8 cellular contexts compared by ENCODE assay signal in genomic region chr11:832529-833113, GRCh38. TPM values are rescaled to one million over a fixed set of nuclear protein-coding genes. Genes with fewer than 3 reads are reported as not detected.
DNase-seq lines count a peak whose midpoint lies in the region; ATAC-seq and TF ChIP-seq lines count a peak whose summit lies in the region.

TSS of gene CD151 (plus strand) at chr11:832952. CDS start at chr11:836070, 3,118 bp downstream.

- peak within 1 kb of the TSS; percentile 72 for H3K4me3 ChIP-seq in choroid plexus epithelial cell (ENCODE audit: low read depth, low read length)

- ATAC-seq in activated CD4-positive, alpha-beta T cell treated with anti-CD3 and anti-CD28 coated beads for 36 hours: peak; percentile 55

- CTCF ChIA-PET in activated CD4-positive, alpha-beta T cell treated with anti-CD3 and anti-CD28 coated beads for 36 hours (lab: Charles Lee): interaction anchor here (1.9 kb wide), 1 partner anchor 16 kb away, joined by 8 read pairs; no protein-coding TSS in a partner anchor

- H3K4me1 Mint-ChIP-seq in activated CD4-positive, alpha-beta T cell treated with anti-CD3 and anti-CD28 coated beads for 36 hours: peaks cover 33% of the 10 kb centered on the region

- no peak for TF ChIP-seq CTCF in choroid plexus epithelial cell (conservative IDR thresholded peaks at IDR 0.05; ENCODE audit: low read depth, low read length)

- H3K27ac Mint-ChIP-seq in activated CD4-positive, alpha-beta T cell treated with anti-CD3 and anti-CD28 coated beads for 36 hours: peak within 1 kb of the TSS; percentile 31

- intact Hi-C loops in activated CD4-positive, alpha-beta T cell treated with anti-CD3 and anti-CD28 coated beads for 36 hours (cut with DNase I, micrococcal nuclease): loop anchor here in 1 of 2 experiments (1.0 to 5.0 kb wide), 2 partner anchors 10 to 430 kb away; partner anchors contain the start of genes POLR2L and TSPAN4
- intact Hi-C loops in T-helper 1 cell treated with Interleukin-12 subunit alpha and Interleukin-12 subunit beta and Interleukin-4 antibody, amounts not matched to agents 30 ng/mL and 1 ng/mL, for 36 hours (cut with micrococcal nuclease): loop anchor here (1.0 kb wide), 1 partner anchor 10 kb away; the partner anchor contains the start of genes POLR2L and TSPAN4

- peak within 1 kb of the TSS; percentile 69 for H3K4me3 Mint-ChIP-seq in activated CD4-positive, alpha-beta T cell treated with anti-CD3 and anti-CD28 coated beads for 36 hours

- peak; percentile 75 for DNase-seq in activated CD4-positive, alpha-beta T cell treated with anti-CD3 and anti-CD28 coated beads for 36 hours
- no peak for DNase-seq in activated CD4-positive, alpha-beta T cell treated with anti-CD3 and anti-CD28 coated beads, Interleukin-2, amount 50 U/mL, for 4 hours
- peak; percentile 62 for DNase-seq in HK-2 (ENCODE audit: unreplicated experiment)
- DNase-seq in choroid plexus epithelial cell (ENCODE audit: low read depth): peak; percentile 52
- peak; percentile 81 for DNase-seq in kidney tubule cell (ENCODE audit: low spot score)
- peak in 2 of 3 experiments; percentile 35 to 42 for DNase-seq in stimulated activated CD4-positive, alpha-beta T cell treated with anti-CD3 and anti-CD28 coated beads, TNF-alpha, amount 100 ng/mL, for 4 hours (ENCODE audit: low read depth in 3 of 3)
- DNase-seq in Ammon's horn (ENCODE audit: low spot score): no peak

- peaks cover 30% of the 10 kb centered on the region for H3K27me3 Mint-ChIP-seq in activated CD4-positive, alpha-beta T cell treated with anti-CD3 and anti-CD28 coated beads for 36 hours

- POLR2A ChIA-PET in activated CD4-positive, alpha-beta T cell treated with anti-CD3 and anti-CD28 coated beads for 36 hours (lab: Charles Lee): interaction anchor here (3.6 kb wide), 1 partner anchor 13 kb away, joined by 17 read pairs; the partner anchor contains the start of gene PNPLA2

- no peaks in the 10 kb centered on the region for H3K36me3 Mint-ChIP-seq in activated CD4-positive, alpha-beta T cell treated with anti-CD3 and anti-CD28 coated beads for 36 hours (ENCODE audit: low read depth)

- no peaks in the 10 kb centered on the region for H3K9me3 Mint-ChIP-seq in activated CD4-positive, alpha-beta T cell treated with anti-CD3 and anti-CD28 coated beads for 36 hours (ENCODE audit: low read depth)

RNA-seq across cellular contexts. Expression of gene CD151, which starts in this region (rescaled TPM):
- 10 to 100 TPM; 36.8 to 38.6 TPM for total RNA-seq in activated CD4-positive, alpha-beta T cell treated with anti-CD3 and anti-CD28 coated beads for 36 hours
- 24.6 and 24.7 TPM in 2 replicates for total RNA-seq in T-helper 1 cell treated with Interleukin-12 subunit alpha and Interleukin-12 subunit beta and Interleukin-4 antibody, amounts not matched to agents 30 ng/mL and 1 ng/mL, for 36 hours

Comparison
In these comparisons a context has a peak if more than half of its experiments do, and no peak if none do; other contexts are left out.
1. DNase-seq: peak in activated CD4-positive, alpha-beta T cell treated with anti-CD3 and anti-CD28 coated beads for 36 hours (single experiment), HK-2 (single experiment), choroid plexus epithelial cell (single experiment), kidney tubule cell (single experiment) and stimulated activated CD4-positive, alpha-beta T cell treated with anti-CD3 and anti-CD28 coated beads, TNF-alpha, amount 100 ng/mL, for 4 hours (2 of 3); none in activated CD4-positive, alpha-beta T cell treated with anti-CD3 and anti-CD28 coated beads, Interleukin-2, amount 50 U/mL, for 4 hours (0 of 2) and Ammon's horn (single experiment).